28 cellular contexts compared by ENCODE assay signal in genomic region chr11:107224836-107225235, GRCh38.
"Had no signal": no experiment of that assay in that cellular context is flagged by ENCODE, and none has a peak within 500 bp of the region (broad histone marks: within the 10 kb centered on the region; RNA-seq: fewer than 3 reads in every experiment).

No MANE protein-coding gene starts in this region.

- H3K27me3 ChIP-seq: neural progenitor cell, ovary, right lobe of liver, sigmoid colon, suprapubic skin, testis, tibial artery, transverse colon, upper lobe of right lung, uterus had no signal

- H3K36me3 ChIP-seq: neural progenitor cell, ovary, right lobe of liver, sigmoid colon, suprapubic skin, tibial artery, transverse colon, upper lobe of right lung, uterus had no signal

- H3K9me3 ChIP-seq: ovary, psoas muscle, right lobe of liver, sigmoid colon, suprapubic skin, testis, tibial artery, transverse colon, upper lobe of right lung, uterus had no signal

- H3K9me3 Mint-ChIP-seq: nephron; stimulated activated effector memory CD8-positive, alpha-beta T cell treated with anti-CD3 and anti-CD28 coated beads, Interleukin-12 subunit alpha, Interleukin-12 subunit beta, amount 100 ng/mL, for 72 hours; type B pancreatic cell had no signal

- H3K4me3 Mint-ChIP-seq: naive thymus-derived CD4-positive, alpha-beta T cell; natural killer cell; nephron; neural progenitor cell; stimulated activated effector memory CD8-positive, alpha-beta T cell treated with anti-CD3 and anti-CD28 coated beads, Interleukin-12 subunit alpha, Interleukin-12 subunit beta, amount 100 ng/mL, for 72 hours; stimulated activated naive CD8-positive, alpha-beta T cell treated with anti-CD3 and anti-CD28 coated beads, Interleukin-15, amount 100 ng/mL, for 72 hours; type B pancreatic cell had no signal

- H3K27ac ChIP-seq: neural progenitor cell, ovary, parathyroid adenoma, psoas muscle, right lobe of liver, sigmoid colon, suprapubic skin, testis, tibial artery, transverse colon, upper lobe of right lung, uterus had no signal

- H3K4me1 Mint-ChIP-seq: naive thymus-derived CD4-positive, alpha-beta T cell; natural killer cell; nephron; neural progenitor cell; stimulated activated effector memory CD8-positive, alpha-beta T cell treated with anti-CD3 and anti-CD28 coated beads, Interleukin-12 subunit alpha, Interleukin-12 subunit beta, amount 100 ng/mL, for 72 hours; stimulated activated naive CD8-positive, alpha-beta T cell treated with anti-CD3 and anti-CD28 coated beads, Interleukin-15, amount 100 ng/mL, for 72 hours had no signal

- ATAC-seq: naive thymus-derived CD4-positive, alpha-beta T cell; natural killer cell; psoas muscle; right cardiac atrium; right lobe of liver; stimulated activated effector memory CD8-positive, alpha-beta T cell treated with anti-CD3 and anti-CD28 coated beads, Interleukin-12 subunit alpha, Interleukin-12 subunit beta, amount 100 ng/mL, for 72 hours; stimulated activated naive CD8-positive, alpha-beta T cell treated with anti-CD3 and anti-CD28 coated beads, Interleukin-15, amount 100 ng/mL, for 72 hours; stimulated activated naive CD8-positive, alpha-beta T cell treated with anti-CD3 and anti-CD28 coated beads, Interleukin-15, Interleukin-2, amounts not matched to agents 100 U/mL and 50 U/mL, for 24 hours; upper lobe of right lung had no signal

- H3K27me3 Mint-ChIP-seq: stimulated activated naive CD8-positive, alpha-beta T cell treated with anti-CD3 and anti-CD28 coated beads, Interleukin-15, amount 100 ng/mL, for 72 hours had no signal

- H3K36me3 Mint-ChIP-seq: natural killer cell; neural progenitor cell; stimulated activated effector memory CD8-positive, alpha-beta T cell treated with anti-CD3 and anti-CD28 coated beads, Interleukin-12 subunit alpha, Interleukin-12 subunit beta, amount 100 ng/mL, for 72 hours; type B pancreatic cell had no signal

- H3K27ac Mint-ChIP-seq: naive thymus-derived CD4-positive, alpha-beta T cell; natural killer cell; nephron; neural progenitor cell; stimulated activated effector memory CD8-positive, alpha-beta T cell treated with anti-CD3 and anti-CD28 coated beads, Interleukin-12 subunit alpha, Interleukin-12 subunit beta, amount 100 ng/mL, for 72 hours; stimulated activated naive CD8-positive, alpha-beta T cell treated with anti-CD3 and anti-CD28 coated beads, Interleukin-15, amount 100 ng/mL, for 72 hours; type B pancreatic cell had no signal

- H3K4me1 ChIP-seq: neural progenitor cell, parathyroid adenoma, psoas muscle, right lobe of liver, sigmoid colon, suprapubic skin, testis, tibial artery, transverse colon, upper lobe of right lung, uterus had no signal

- DNase-seq: naive thymus-derived CD4-positive, alpha-beta T cell; natural killer cell; occipital lobe; ovary; psoas muscle; right cardiac atrium; right lobe of liver; sigmoid colon; small intestine; stimulated activated CD4-positive, alpha-beta T cell treated with anti-CD3 and anti-CD28 coated beads, Interleukin-15, amount 100 ng/mL, for 24 hours; stimulated activated CD4-positive, alpha-beta T cell treated with anti-CD3 and anti-CD28 coated beads, Interleukin-2, amount 100 ng/mL, for 24 hours; stimulated activated CD4-positive, alpha-beta T cell treated with anti-CD3 and anti-CD28 coated beads, Interleukin-2, amount 100 ng/mL, for 48 hours; stimulated activated CD4-positive, alpha-beta T cell treated with anti-CD3 and anti-CD28 coated beads, Interleukin-4, amount 100 ng/mL, for 24 hours; stimulated activated naive CD4-positive, alpha-beta T cell; stimulated activated naive CD8-positive, alpha-beta T cell treated with anti-CD3 and anti-CD28 coated beads, Interleukin-15, amount 100 ng/mL, for 72 hours; stimulated activated naive CD8-positive, alpha-beta T cell treated with anti-CD3 and anti-CD28 coated beads, Interleukin-15, Interleukin-2, amounts not matched to agents 100 U/mL and 50 U/mL, for 24 hours; substantia nigra; testis; tibial artery; transverse colon; upper lobe of right lung; uterus had no signal

- H3K4me3 ChIP-seq: neural progenitor cell, ovary, psoas muscle, right lobe of liver, sigmoid colon, suprapubic skin, testis, tibial artery, transverse colon, upper lobe of right lung, uterus had no signal
